Comparison of ENCODE assay signal across 1 cellular context in genomic region chr9:129549684-129550083, GRCh38.
TF ChIP-seq lines count a peak whose summit lies in the region.

No MANE protein-coding gene starts in this region.

TF ChIP-seq in H1, 55 proteins besides CTCF, POLR2A, EP300 and RAD21 (continued from another document):
- TF ChIP-seq RXRA (IDR thresholded peaks at IDR 0.05; ENCODE audit: insufficient read depth, low read depth, low read length) (no peak), MAX (IDR thresholded peaks at IDR 0.05) (no peak), SUZ12 (IDR thresholded peaks at IDR 0.05; ENCODE audit: low read length) (peak; percentile 26; the same call in 1 of the 2 replicates), KDM1A (IDR thresholded peaks at IDR 0.05; ENCODE audit: borderline replicate concordance, low read length) (peak; percentile 27; the same call in 1 of the 2 replicates), HDAC2 (IDR thresholded peaks at IDR 0.05; ENCODE audit: borderline replicate concordance in 1 of 2, low read depth in 2 of 2, low read length in 2 of 2) (no peak), EZH2 (IDR thresholded peaks at IDR 0.05; ENCODE audit: low read depth, low read length, severe bottlenecking) (peak; percentile 33), POLR2AphosphoS5 (IDR thresholded peaks at IDR 0.05; ENCODE audit: low read depth, low read length) (no peak)
